ENCODE assay signal across 1 cellular context in the genomic region with DNA sequence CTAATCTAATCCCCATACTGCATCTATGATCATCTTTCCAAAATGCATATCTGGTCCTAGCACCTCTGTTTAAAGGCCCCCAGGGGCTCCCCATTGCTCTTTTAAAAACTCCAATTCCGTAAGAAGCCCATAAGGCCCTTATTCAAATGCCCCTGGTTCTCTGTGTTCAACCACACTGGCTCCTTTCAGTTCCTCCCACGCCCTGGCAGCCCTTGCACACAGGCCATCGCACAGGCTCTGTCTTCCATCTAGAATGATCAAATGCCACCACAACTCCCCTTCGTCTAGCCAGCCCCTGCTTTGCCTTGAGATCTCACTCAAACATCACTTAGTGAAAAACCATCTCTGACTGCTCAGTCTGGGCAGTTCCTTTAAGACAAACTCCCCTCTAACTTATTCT.
TF ChIP-seq lines count a peak whose summit lies in the region.

No MANE protein-coding gene starts in this region.

TF ChIP-seq in WTC11, 78 proteins besides CTCF, POLR2A, EP300 and RAD21 (continued from another document):
- TF ChIP-seq, protein P1, sequence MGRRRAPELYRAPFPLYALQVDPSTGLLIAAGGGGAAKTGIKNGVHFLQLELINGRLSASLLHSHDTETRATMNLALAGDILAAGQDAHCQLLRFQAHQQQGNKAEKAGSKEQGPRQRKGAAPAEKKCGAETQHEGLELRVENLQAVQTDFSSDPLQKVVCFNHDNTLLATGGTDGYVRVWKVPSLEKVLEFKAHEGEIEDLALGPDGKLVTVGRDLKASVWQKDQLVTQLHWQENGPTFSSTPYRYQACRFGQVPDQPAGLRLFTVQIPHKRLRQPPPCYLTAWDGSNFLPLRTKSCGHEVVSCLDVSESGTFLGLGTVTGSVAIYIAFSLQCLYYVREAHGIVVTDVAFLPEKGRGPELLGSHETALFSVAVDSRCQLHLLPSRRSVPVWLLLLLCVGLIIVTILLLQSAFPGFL (CRISPR knock-in tag; IDR thresholded peaks at IDR 0.05; ENCODE audit: borderline replicate concordance), result no peak
- TF ChIP-seq, protein P2, sequence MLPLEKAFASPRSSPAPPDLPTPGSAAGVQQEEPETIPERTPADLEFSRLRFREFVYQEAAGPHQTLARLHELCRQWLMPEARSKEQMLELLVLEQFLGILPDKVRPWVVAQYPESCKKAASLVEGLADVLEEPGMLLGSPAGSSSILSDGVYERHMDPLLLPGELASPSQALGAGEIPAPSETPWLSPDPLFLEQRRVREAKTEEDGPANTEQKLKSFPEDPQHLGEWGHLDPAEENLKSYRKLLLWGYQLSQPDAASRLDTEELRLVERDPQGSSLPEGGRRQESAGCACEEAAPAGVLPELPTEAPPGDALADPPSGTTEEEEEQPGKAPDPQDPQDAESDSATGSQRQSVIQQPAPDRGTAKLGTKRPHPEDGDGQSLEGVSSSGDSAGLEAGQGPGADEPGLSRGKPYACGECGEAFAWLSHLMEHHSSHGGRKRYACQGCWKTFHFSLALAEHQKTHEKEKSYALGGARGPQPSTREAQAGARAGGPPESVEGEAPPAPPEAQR (CRISPR knock-in tag; IDR thresholded peaks at IDR 0.05), result no peak
- TF ChIP-seq TEAD1 (CRISPR knock-in tag; IDR thresholded peaks at IDR 0.05) (no peak), JAZF1 (CRISPR knock-in tag; IDR thresholded peaks at IDR 0.05) (no peak), ZNF423 (CRISPR knock-in tag; IDR thresholded peaks at IDR 0.05) (no peak), SOX15 (CRISPR knock-in tag; IDR thresholded peaks at IDR 0.05) (no peak)
TF ChIP-seq in WTC11: peak in this region for 0.
